In the genomic region with DNA sequence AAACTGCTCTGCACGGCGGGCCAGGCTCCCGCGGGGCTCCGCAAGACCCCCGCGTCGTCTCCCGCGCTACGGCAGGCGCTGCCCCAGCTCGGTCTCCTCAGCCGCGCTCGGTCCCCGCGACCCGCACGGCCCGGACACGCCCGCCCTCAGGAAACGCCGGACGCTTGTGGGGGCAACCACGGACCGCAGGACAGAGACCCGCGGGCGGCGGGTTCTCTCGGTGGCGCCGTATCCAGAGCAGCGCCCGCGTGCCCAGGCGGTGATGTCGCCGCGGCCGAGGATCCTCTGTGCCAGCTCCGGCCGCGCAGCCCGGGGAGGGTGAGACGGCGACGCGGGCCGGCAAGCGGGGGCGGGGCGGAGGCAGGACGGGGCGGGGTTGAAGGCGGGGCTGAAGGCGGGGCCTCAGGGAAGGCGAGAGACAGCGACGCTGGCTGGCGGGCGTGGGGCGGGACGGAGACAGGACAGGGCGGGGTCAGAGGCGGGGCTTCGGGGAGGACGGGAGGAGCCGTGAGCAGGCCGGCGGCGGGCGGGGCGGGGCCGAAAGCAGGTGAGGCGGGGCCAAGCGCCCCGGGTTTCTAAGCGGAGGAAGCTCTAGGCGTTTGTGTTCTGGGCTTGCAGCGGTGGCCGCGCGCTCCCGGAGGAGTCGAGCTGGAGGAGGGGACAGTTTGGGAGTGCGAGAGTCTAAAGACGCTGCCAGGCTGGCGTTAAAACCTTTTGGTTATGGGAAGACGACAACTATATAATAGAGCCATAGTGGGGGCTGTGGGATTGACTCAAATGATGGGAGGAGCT, we compare ENCODE assay signal across 8 cellular contexts. TPM values are rescaled to one million over a fixed set of nuclear protein-coding genes. Genes with fewer than 3 reads are reported as not detected.
DNase-seq lines count a peak whose midpoint lies in the region; ATAC-seq, FAIRE-seq and TF ChIP-seq lines count a peak whose summit lies in the region.

TSS of gene DSEL (minus strand) at position 289 of the 792 bp plus-strand sequence. CDS start 2,112 bp downstream, outside the sequence.

- no peak within 1 kb of the TSS for H3K27ac Mint-ChIP-seq in activated T-helper 2 cell treated with anti-CD3 and anti-CD28 coated beads, Interferon-gamma antibody, Interleukin-2, Interleukin-4, amounts not matched to agents 10 μg/mL and 5 μg/mL and 100 μg/mL, durations not matched to agents 14 hours and 24 hours and 36 hours
- peak within 1 kb of the TSS in 7 of 9 donors; percentile 62 to 92 (median 78) for H3K27ac Mint-ChIP-seq in naive thymus-derived CD4-positive, alpha-beta T cell

- no peaks in the 10 kb centered on the region for H3K36me3 Mint-ChIP-seq in activated T-helper 2 cell treated with anti-CD3 and anti-CD28 coated beads, Interferon-gamma antibody, Interleukin-2, Interleukin-4, amounts not matched to agents 10 μg/mL and 5 μg/mL and 100 μg/mL, durations not matched to agents 14 hours and 24 hours and 36 hours (ENCODE audit: low read depth)
- no peaks in the 10 kb centered on the region for H3K36me3 Mint-ChIP-seq in naive thymus-derived CD4-positive, alpha-beta T cell

- H3K9me3 Mint-ChIP-seq in activated T-helper 2 cell treated with anti-CD3 and anti-CD28 coated beads, Interferon-gamma antibody, Interleukin-2, Interleukin-4, amounts not matched to agents 10 μg/mL and 5 μg/mL and 100 μg/mL, durations not matched to agents 14 hours and 24 hours and 36 hours: no peaks in the 10 kb centered on the region
- no peaks in the 10 kb centered on the region for H3K9me3 Mint-ChIP-seq in naive thymus-derived CD4-positive, alpha-beta T cell

- H3K27ac ChIP-seq in Peyer's patch: peak within 1 kb of the TSS; percentile 61 to 81 (median 68)
- no peak within 1 kb of the TSS for H3K27ac ChIP-seq in naive thymus-derived CD4-positive, alpha-beta T cell (ENCODE audit: low read depth, low read length)

- FAIRE-seq in D721Med (lab: Jason Lieb, UNC): no peak

- peak within 1 kb of the TSS; percentile 87 for H3K4me3 Mint-ChIP-seq in activated T-helper 2 cell treated with anti-CD3 and anti-CD28 coated beads, Interferon-gamma antibody, Interleukin-2, Interleukin-4, amounts not matched to agents 10 μg/mL and 5 μg/mL and 100 μg/mL, durations not matched to agents 14 hours and 24 hours and 36 hours (ENCODE audit: low read depth)
- H3K4me3 Mint-ChIP-seq in naive thymus-derived CD4-positive, alpha-beta T cell: peak within 1 kb of the TSS; percentile 88 to 97 (median 96)

- peaks cover 0 to 9% (median 0%) of the 10 kb centered on the region in 4 donors for H3K4me1 ChIP-seq in Peyer's patch
- H3K4me1 ChIP-seq in naive thymus-derived CD4-positive, alpha-beta T cell (ENCODE audit: control insufficient read depth in 2 of 2, insufficient read depth in 2 of 2, low read length in 2 of 2): peaks cover 11 to 14% of the 10 kb centered on the region in 2 donors

- no peaks in the 10 kb centered on the region for H3K36me3 ChIP-seq in Peyer's patch
- H3K36me3 ChIP-seq in naive thymus-derived CD4-positive, alpha-beta T cell (ENCODE audit: control insufficient read depth in 2 of 3, insufficient read depth in 3 of 3, low read length in 3 of 3): no peaks in the 10 kb centered on the region

- peaks cover 47% of the 10 kb centered on the region for H3K27me3 Mint-ChIP-seq in activated T-helper 2 cell treated with anti-CD3 and anti-CD28 coated beads, Interferon-gamma antibody, Interleukin-2, Interleukin-4, amounts not matched to agents 10 μg/mL and 5 μg/mL and 100 μg/mL, durations not matched to agents 14 hours and 24 hours and 36 hours (ENCODE audit: low read depth)
- H3K27me3 Mint-ChIP-seq in naive thymus-derived CD4-positive, alpha-beta T cell: peaks cover 0 to 59% (median 0%) of the 10 kb centered on the region in 5 donors

- H3K4me3 ChIP-seq in Peyer's patch (peak within 1 kb of the TSS; percentile 60 to 76 (median 66)), fibroblast of mammary gland (ENCODE audit: control insufficient read depth, low read depth, low read length) (peak within 1 kb of the TSS; percentile 84)
- H3K4me3 ChIP-seq in naive thymus-derived CD4-positive, alpha-beta T cell (ENCODE audit: low read length): peak within 1 kb of the TSS; percentile 83

- POLR2A ChIA-PET in naive thymus-derived CD4-positive, alpha-beta T cell (lab: Charles Lee): interaction anchor here (0.5 to 0.6 kb wide), 2 partner anchors 65 to 121 kb away, joined by 3 read pairs; no protein-coding TSS in a partner anchor

- peak; percentile 97 for ATAC-seq in GM21529 (IDR thresholded peaks at IDR 0.05; ENCODE audit: unreplicated experiment)
- peak; percentile 99 for ATAC-seq in naive thymus-derived CD4-positive, alpha-beta T cell

- TF ChIP-seq CTCF in D721Med (IDR thresholded peaks at IDR 0.05; ENCODE audit: insufficient read depth, missing control alignments) (no peak), Peyer's patch (IDR thresholded peaks at IDR 0.05) (no peak), fibroblast of mammary gland (conservative IDR thresholded peaks at IDR 0.05; ENCODE audit: control insufficient read depth, insufficient read depth, low read depth, low read length) (no peak)

- peaks cover 13% of the 10 kb centered on the region for H3K4me1 Mint-ChIP-seq in activated T-helper 2 cell treated with anti-CD3 and anti-CD28 coated beads, Interferon-gamma antibody, Interleukin-2, Interleukin-4, amounts not matched to agents 10 μg/mL and 5 μg/mL and 100 μg/mL, durations not matched to agents 14 hours and 24 hours and 36 hours (ENCODE audit: low read depth)
- H3K4me1 Mint-ChIP-seq in naive thymus-derived CD4-positive, alpha-beta T cell: peaks cover 16 to 34% (median 31%) of the 10 kb centered on the region in 7 donors

- CTCF ChIA-PET in naive thymus-derived CD4-positive, alpha-beta T cell (lab: Charles Lee): interaction anchor here (0.6 to 0.7 kb wide), 3 partner anchors 11 to 480 kb away, joined by 3 read pairs; no protein-coding TSS in a partner anchor

- no peaks in the 10 kb centered on the region for H3K9me3 ChIP-seq in Peyer's patch
- no peaks in the 10 kb centered on the region for H3K9me3 ChIP-seq in naive thymus-derived CD4-positive, alpha-beta T cell (ENCODE audit: control insufficient read depth in 2 of 3, low read length in 3 of 3)

- intact Hi-C loops in activated T-helper 2 cell treated with anti-CD3 and anti-CD28 coated beads, Interferon-gamma antibody, Interleukin-2, Interleukin-4, amounts not matched to agents 10 μg/mL and 5 μg/mL and 100 μg/mL, durations not matched to agents 14 hours and 24 hours and 36 hours (cut with micrococcal nuclease): no loop called here
- intact Hi-C loops in naive thymus-derived CD4-positive, alpha-beta T cell (cut with micrococcal nuclease): loop anchor here (1.0 to 5.0 kb wide), 7 partner anchors 98 to 1219 kb away; partner anchors contain the start of gene TMX3 (in 2 of the 2)

- peak in 1 of 2 donors; percentile 24 for TF ChIP-seq POLR2A in Peyer's patch (IDR thresholded peaks at IDR 0.05)

- peak; percentile 99 for DNase-seq in D721Med (ENCODE audit: insufficient read length, low spot score)
- DNase-seq in HuH-7.5 (ENCODE audit: low spot score): peak; percentile 58
- DNase-seq in Peyer's patch: peak; percentile 90 to 100 (median 98)
- DNase-seq in activated T-helper 2 cell treated with anti-CD3 and anti-CD28 coated beads, Interferon-gamma antibody, Interleukin-2, Interleukin-4, amounts not matched to agents 10 μg/mL and 5 μg/mL and 100 μg/mL, durations not matched to agents 14 hours and 24 hours and 36 hours (ENCODE audit: low spot score): peak; percentile 91
- DNase-seq in fibroblast of mammary gland (ENCODE audit: low read depth): peak; percentile 91
- peak; percentile 90 to 99 (median 96) for DNase-seq in naive thymus-derived CD4-positive, alpha-beta T cell
- DNase-seq in stimulated activated CD8-positive, alpha-beta memory T cell treated with anti-CD3 and anti-CD28 coated beads, Interleukin-7, amount 100 ng/mL, for 48 hours (ENCODE audit: extremely low read depth in 1 of 2, low read depth in 1 of 2): peak; percentile 90 to 93

- no peaks in the 10 kb centered on the region for H3K27me3 ChIP-seq in Peyer's patch
- no peaks in the 10 kb centered on the region for H3K27me3 ChIP-seq in naive thymus-derived CD4-positive, alpha-beta T cell (ENCODE audit: control insufficient read depth in 2 of 2, insufficient read depth in 2 of 2, low read length in 2 of 2)

RNA-seq across cellular contexts. Expression of gene DSEL, which starts in this region (rescaled TPM):
- total RNA-seq in Peyer's patch: 1 to 10 TPM; 1.9 to 2.7 (median 2.4) TPM
- 0.05 TPM in 1 of 2 replicates, not detected in the other for total RNA-seq in activated T-helper 2 cell treated with anti-CD3 and anti-CD28 coated beads, Interferon-gamma antibody, Interleukin-2, Interleukin-4, amounts not matched to agents 10 μg/mL and 5 μg/mL and 100 μg/mL, durations not matched to agents 14 hours and 24 hours and 36 hours
- 1 to 10 TPM in 2 of 5 experiments, under 1 TPM in 2, not detected in 1; 0.54 to 1.1 (median 1.0) TPM for total RNA-seq in naive thymus-derived CD4-positive, alpha-beta T cell
- polyA plus RNA-seq in naive thymus-derived CD4-positive, alpha-beta T cell: under 1 TPM; 0.23 to 0.33 TPM

Comparison
In these comparisons a context has a peak if more than half of its experiments do, and no peak if none do; other contexts are left out.
1. Peak in DNase-seq in activated T-helper 2 cell treated with anti-CD3 and anti-CD28 coated beads, Interferon-gamma antibody, Interleukin-2, Interleukin-4, amounts not matched to agents 10 μg/mL and 5 μg/mL and 100 μg/mL, durations not matched to agents 14 hours and 24 hours and 36 hours; RNA of the gene not detected or under 1 TPM.